6 cellular contexts compared by ENCODE assay signal in genomic region chr14:94079891-94080605, GRCh38. TPM values are rescaled to one million over a fixed set of nuclear protein-coding genes. Genes with fewer than 3 reads are reported as not detected.
DNase-seq lines count a peak whose midpoint lies in the region; ATAC-seq and TF ChIP-seq lines count a peak whose summit lies in the region.

No MANE protein-coding gene starts in this region.

- no peak overlapping the region for H3K14ac ChIP-seq in mesenchymal stem cell (ENCODE audit: low read length in 2 of 2)

- H3K36me3 ChIP-seq in mesenchymal stem cell (ENCODE audit: control insufficient read depth in 1 of 2, insufficient read depth in 2 of 2, low read depth in 1 of 2, low read length in 2 of 2): peaks cover 8 to 39% of the 10 kb centered on the region in 2 experiments

- in situ Hi-C loops in ACHN (cut with HindIII; ENCODE audit: low pct_ligation_motif_present, low pct_unique_long_range_greater_than_20kb, low sequenced_read_pairs): no loop called here

- peaks cover 66% of the 10 kb centered on the region for H3K36me3 Mint-ChIP-seq in activated T-helper 17 cell treated with anti-CD3 and anti-CD28 coated beads, Interleukin-2, amount 50 U/mL, for 72 hours (ENCODE audit: low read depth)

- H3K9me3 Mint-ChIP-seq in activated T-helper 17 cell treated with anti-CD3 and anti-CD28 coated beads, Interleukin-2, amount 50 U/mL, for 72 hours: no peaks in the 10 kb centered on the region

- H4K91ac ChIP-seq in mesenchymal stem cell (ENCODE audit: low read length): no peak overlapping the region

- peaks cover 13% of the 10 kb centered on the region for H3K79me1 ChIP-seq in mesenchymal stem cell (replicated peaks; ENCODE audit: low read length, poor library complexity, severe bottlenecking)

- CTCF ChIA-PET in GM10248 (lab: Yijun Ruan, JAX): interaction anchor here (1.0 to 5.5 kb wide), 5 partner anchors 13 to 56 kb away, joined by 3 to 25 read pairs (median 4); no protein-coding TSS in a partner anchor

- H3K4ac ChIP-seq in mesenchymal stem cell (ENCODE audit: low read depth in 1 of 2, low read length in 2 of 2): peak overlapping the region in 1 of 2 experiments; percentile 4

- 21% methylated on average over 13 of the region's 13 CpGs for WGBS in mesenchymal stem cell

- peaks cover 12% of the 10 kb centered on the region for H3K9me3 ChIP-seq in mesenchymal stem cell (ENCODE audit: control insufficient read depth, low read length)

- peak overlapping the region; percentile 99 for H3K27ac Mint-ChIP-seq in activated T-helper 17 cell treated with anti-CD3 and anti-CD28 coated beads, Interleukin-2, amount 50 U/mL, for 72 hours

- POLR2A ChIA-PET in GM10248 (lab: Yijun Ruan, JAX): interaction anchor here (1.0 to 2.1 kb wide), 2 partner anchors 23 to 57 kb away, joined by 3 to 8 read pairs; no protein-coding TSS in a partner anchor

- H3K4me1 Mint-ChIP-seq in activated T-helper 17 cell treated with anti-CD3 and anti-CD28 coated beads, Interleukin-2, amount 50 U/mL, for 72 hours: peaks cover 37% of the 10 kb centered on the region

- ATAC-seq in activated T-helper 17 cell treated with anti-CD3 and anti-CD28 coated beads, Interleukin-2, amount 50 U/mL, for 72 hours (replicated peaks): no peak

- no peak for TF ChIP-seq CTCF in GM12865 (IDR thresholded peaks at IDR 0.05; ENCODE audit: insufficient read depth, low read depth, low read length, missing control alignments)
- no peak for TF ChIP-seq CTCF in GM10248 (IDR thresholded peaks at IDR 0.05; ENCODE audit: control extremely low read depth, extremely low read depth, low read depth, missing control alignments)

- no peaks in the 10 kb centered on the region for H3K27me3 Mint-ChIP-seq in activated T-helper 17 cell treated with anti-CD3 and anti-CD28 coated beads, Interleukin-2, amount 50 U/mL, for 72 hours

- no peak overlapping the region for H4K8ac ChIP-seq in mesenchymal stem cell (ENCODE audit: low read length)

- no peak overlapping the region for H3K18ac ChIP-seq in mesenchymal stem cell (ENCODE audit: low read depth in 1 of 2, low read length in 2 of 2)

- no peak overlapping the region for H2BK5ac ChIP-seq in mesenchymal stem cell (ENCODE audit: low read depth, low read length, poor library complexity, severe bottlenecking)

- peak overlapping the region; percentile 99 for H3K9ac ChIP-seq in mesenchymal stem cell (ENCODE audit: low read length)

- H3K4me3 ChIP-seq in GM12865 (ENCODE audit: low read depth, low read length) (peak overlapping the region; percentile 78), mesenchymal stem cell (ENCODE audit: insufficient read depth in 1 of 2, low read depth in 1 of 2, low read length in 2 of 2) (peak overlapping the region; percentile 90 to 96)

- H3K4me2 ChIP-seq in mesenchymal stem cell (ENCODE audit: low read length, poor library complexity, severe bottlenecking): peak overlapping the region; percentile 88

- no peak overlapping the region for H2BK15ac ChIP-seq in mesenchymal stem cell (ENCODE audit: low read depth, poor library complexity, severe bottlenecking)

- H3K27me3 ChIP-seq in mesenchymal stem cell (ENCODE audit: control insufficient read depth in 1 of 2, insufficient read depth in 1 of 2, low read length in 2 of 2): no peaks in the 10 kb centered on the region

- peak overlapping the region; percentile 9 for H3K27ac ChIP-seq in mesenchymal stem cell (ENCODE audit: low read length, poor library complexity, severe bottlenecking)

- no peak overlapping the region for H2BK120ac ChIP-seq in mesenchymal stem cell (ENCODE audit: low read depth, low read length)

- no peak overlapping the region for H2BK12ac ChIP-seq in mesenchymal stem cell (ENCODE audit: low read length in 2 of 2)

- H2AFZ ChIP-seq in mesenchymal stem cell (ENCODE audit: low read depth, low read length): no peak overlapping the region

- DNase-seq in GM12865 (ENCODE audit: low read depth): peak; percentile 36
- peak; percentile 8 for DNase-seq in mesenchymal stem cell
- no peak for DNase-seq in GM10248 (ENCODE audit: extremely low spot score)
- DNase-seq in NCI-H1092 treated with DMSO at 0.1 percent for 48 hours (lab: John Stamatoyannopoulos, UW): no peak
- no peak for DNase-seq in ACHN

- H3K23ac ChIP-seq in mesenchymal stem cell (ENCODE audit: low read length in 2 of 2): no peak overlapping the region

- H3K4me3 Mint-ChIP-seq in activated T-helper 17 cell treated with anti-CD3 and anti-CD28 coated beads, Interleukin-2, amount 50 U/mL, for 72 hours: peak overlapping the region; percentile 87

- H3K4me1 ChIP-seq in mesenchymal stem cell (ENCODE audit: control insufficient read depth, insufficient read depth, low read depth, low read length): peaks cover 5% of the 10 kb centered on the region

- H2AK5ac ChIP-seq in mesenchymal stem cell (ENCODE audit: low read length, severe bottlenecking): no peak overlapping the region

RNA-seq across cellular contexts. Expression of gene DDX24, which starts 1.0 kb away (rescaled TPM):
- total RNA-seq in activated T-helper 17 cell treated with anti-CD3 and anti-CD28 coated beads, Interleukin-2, amount 50 U/mL, for 72 hours: 100 to 1,000 TPM; 222 to 241 TPM
- 132 TPM for polyA plus RNA-seq in mesenchymal stem cell (2013, experiment 1 of 2)
- polyA plus RNA-seq in mesenchymal stem cell (2013, experiment 2 of 2): 129 TPM

RNA-seq across cellular contexts. Expression of gene IFI27L1, which starts 1.1 kb away (rescaled TPM):
- total RNA-seq in activated T-helper 17 cell treated with anti-CD3 and anti-CD28 coated beads, Interleukin-2, amount 50 U/mL, for 72 hours: 10 to 100 TPM; 34.5 to 35.4 TPM
- polyA plus RNA-seq in mesenchymal stem cell (2013, experiment 1 of 2): 20.5 TPM
- polyA plus RNA-seq in mesenchymal stem cell (2013, experiment 2 of 2): 20.5 TPM

RNA-seq across cellular contexts. Expression of gene IFI27, which starts 30.5 kb away (rescaled TPM):
- 1 to 10 TPM; 2.1 to 3.0 TPM for total RNA-seq in activated T-helper 17 cell treated with anti-CD3 and anti-CD28 coated beads, Interleukin-2, amount 50 U/mL, for 72 hours
- polyA plus RNA-seq in mesenchymal stem cell (2013, experiment 1 of 2): 1.2 TPM
- polyA plus RNA-seq in mesenchymal stem cell (2013, experiment 2 of 2): 1.3 TPM

RNA-seq across cellular contexts. Expression of gene IFI27L2, which starts 49.4 kb away (rescaled TPM):
- 10 to 100 TPM; 58.5 to 58.8 TPM for total RNA-seq in activated T-helper 17 cell treated with anti-CD3 and anti-CD28 coated beads, Interleukin-2, amount 50 U/mL, for 72 hours
- polyA plus RNA-seq in mesenchymal stem cell (2013, experiment 1 of 2): 72.9 TPM
- 74.9 TPM for polyA plus RNA-seq in mesenchymal stem cell (2013, experiment 2 of 2)

RNA-seq across cellular contexts. Expression of gene OTUB2, which starts 53.9 kb away (rescaled TPM):
- total RNA-seq in activated T-helper 17 cell treated with anti-CD3 and anti-CD28 coated beads, Interleukin-2, amount 50 U/mL, for 72 hours: 10 to 100 TPM in 1 of 2 donors, 1 to 10 TPM in 1; 6.3 to 11.0 TPM
- polyA plus RNA-seq in mesenchymal stem cell (2013, experiment 1 of 2): 1.1 TPM
- 1.1 TPM for polyA plus RNA-seq in mesenchymal stem cell (2013, experiment 2 of 2)

Comparison
In these comparisons a context has a peak if more than half of its experiments do, and no peak if none do; other contexts are left out.
1. DNase-seq: peak in GM12865 (single experiment) and mesenchymal stem cell (single experiment); none in GM10248 (single experiment), NCI-H1092 treated with DMSO at 0.1 percent for 48 hours (single experiment) and ACHN (single experiment).